In the genomic region with DNA sequence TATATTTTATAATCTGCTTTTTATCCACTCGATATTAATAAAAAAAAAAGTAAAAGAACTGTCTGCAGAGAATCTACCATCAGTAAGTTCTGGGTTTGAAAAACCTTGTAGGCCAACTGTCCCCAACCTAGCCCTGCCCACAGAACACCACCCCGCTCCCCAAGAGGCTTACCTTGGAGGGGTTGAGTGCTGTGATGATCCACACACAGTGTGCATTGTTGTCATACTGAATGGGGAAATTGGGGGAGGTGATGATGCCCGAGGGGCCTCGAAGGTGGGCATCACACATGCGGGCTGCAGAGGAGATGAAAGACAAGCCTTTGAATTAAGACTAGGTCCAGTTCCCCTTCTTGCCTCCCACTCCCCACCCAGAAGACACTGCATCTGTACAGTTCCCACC, we compare ENCODE assay signal across 26 cellular contexts. TPM values are rescaled to one million over a fixed set of nuclear protein-coding genes. Genes with fewer than 3 reads are reported as not detected.
"Had no signal": no experiment of that assay in that cellular context is flagged by ENCODE, and none has a peak within 500 bp of the region (broad histone marks: within the 10 kb centered on the region; RNA-seq: fewer than 3 reads in every experiment).

No MANE protein-coding gene starts in this region.

- H3K27me3 ChIP-seq: Peyer's patch, SJCRH30 had no signal

- DNase-seq: IMR-90, Karpas-422, KG1, MG63, NCI-H1092 treated with DMSO at 0.1 percent for 48 hours, NCI-H1436, NCI-H187, NCI-H2029, NCI-H2081 treated with DMSO at 0.1 percent for 48 hours, NCI-H2171, NCI-H226, NCI-H446, NCI-H510A, NCI-H524 treated with DMSO at 0.1 percent for 48 hours, NCI-H69, NCI-H774, PC-9, Peyer's patch, SHP77 treated with DMSO at 0.1 percent for 48 hours, SJCRH30 had no signal

- H3K27ac ChIP-seq: PC-9, Peyer's patch, SJCRH30 had no signal

- H3K4me3 ChIP-seq: MG63, PC-9, Peyer's patch, SJCRH30 had no signal

- H2AFZ ChIP-seq: PC-9 had no signal

- H3K4me2 ChIP-seq: PC-9 had no signal

- H3K36me3 ChIP-seq: MG63, Peyer's patch, SJCRH30 had no signal

- H3K4me1 ChIP-seq: Peyer's patch, SJCRH30 had no signal

- ATAC-seq: HepG2, Right ventricle myocardium inferior, SK-N-SH treated with all-trans-retinoic acid at 6 μM for 48 hours had no signal

- H3K9me3 ChIP-seq: Peyer's patch had no signal

RNA-seq across cellular contexts. Expression of gene HMGB4, which starts 53.3 kb away (rescaled TPM):
- total RNA-seq: HepG2, HT1080, IMR-90, OCI-LY7, PC-9, Peyer's patch, Right ventricle myocardium inferior, RPMI7951, SJCRH30 had no signal
- polyA plus RNA-seq: HepG2, IMR-90 had no signal
